Comparison of ENCODE assay signal across 27 cellular contexts in genomic region chr16:78473031-78473699, GRCh38.
"Had no signal": no experiment of that assay in that cellular context is flagged by ENCODE, and none has a peak within 500 bp of the region (broad histone marks: within the 10 kb centered on the region; RNA-seq: fewer than 3 reads in every experiment).

No MANE protein-coding gene starts in this region.

- H3K36me3 ChIP-seq: brain microvascular endothelial cell, Peyer's patch, SJCRH30 had no signal

- H3K27ac ChIP-seq: brain microvascular endothelial cell, Peyer's patch, RWPE1, SJCRH30 had no signal

- ATAC-seq: activated T-cell treated with anti-CD3 and anti-CD28 coated beads, Interleukin-2, amount 50 U/mL, for 4 hours; activated T-helper 17 cell treated with anti-CD3 and anti-CD28 coated beads, Interleukin-2, amount 50 U/mL, for 72 hours; K562 had no signal

- H3K4me2 ChIP-seq: SK-N-SH had no signal

- H3K9me3 Mint-ChIP-seq: activated B cell treated with CpG ODN at 0.5 μM for 24 hours; activated CD4-positive, alpha-beta memory T cell treated with anti-CD3 and anti-CD28 coated beads for 36 hours; activated CD4-positive, alpha-beta T cell treated with anti-CD3 and anti-CD28 coated beads, Interleukin-2, amount 10 ng/mL, durations not matched to agents 24 days and 14 days; activated naive CD4-positive, alpha-beta T cell treated with anti-CD3 and anti-CD28 coated beads for 36 hours; activated T-cell treated with anti-CD3 and anti-CD28 coated beads, Interleukin-2, amount 50 U/mL, for 4 hours; activated T-helper 17 cell treated with anti-CD3 and anti-CD28 coated beads, Interleukin-2, amount 50 U/mL, for 72 hours; T-helper 1 cell treated with Interleukin-12 subunit alpha and Interleukin-12 subunit beta and Interleukin-4 antibody, amounts not matched to agents 30 μg/mL and 1 μg/mL, for 36 hours had no signal

- H3K4me1 ChIP-seq: Peyer's patch, SJCRH30 had no signal

- H3K9me3 ChIP-seq: Peyer's patch, SJCRH30, SK-N-SH had no signal

- H3K4me1 Mint-ChIP-seq: activated CD4-positive, alpha-beta T cell treated with anti-CD3 and anti-CD28 coated beads, Interleukin-2, amount 10 ng/mL, durations not matched to agents 24 days and 14 days; activated T-helper 17 cell treated with anti-CD3 and anti-CD28 coated beads, Interleukin-2, amount 50 U/mL, for 72 hours had no signal

- H3K27me3 ChIP-seq: brain microvascular endothelial cell, Peyer's patch, SJCRH30 had no signal

- H3K4me3 Mint-ChIP-seq: activated B cell treated with CpG ODN at 0.5 μM for 24 hours; activated CD4-positive, alpha-beta memory T cell treated with anti-CD3 and anti-CD28 coated beads for 36 hours; activated CD4-positive, alpha-beta T cell treated with anti-CD3 and anti-CD28 coated beads, Interleukin-2, amount 10 ng/mL, durations not matched to agents 24 days and 14 days; activated naive CD4-positive, alpha-beta T cell treated with anti-CD3 and anti-CD28 coated beads for 36 hours; activated naive CD8-positive, alpha-beta T cell; activated T-cell treated with anti-CD3 and anti-CD28 coated beads, Interleukin-2, amount 50 U/mL, for 4 hours; activated T-helper 17 cell treated with anti-CD3 and anti-CD28 coated beads, Interleukin-2, amount 50 U/mL, for 72 hours; T-helper 1 cell treated with Interleukin-12 subunit alpha and Interleukin-12 subunit beta and Interleukin-4 antibody, amounts not matched to agents 30 μg/mL and 1 μg/mL, for 36 hours had no signal

- DNase-seq: activated B cell treated with CpG ODN at 0.5 μM for 24 hours; activated CD4-positive, alpha-beta memory T cell treated with anti-CD3 and anti-CD28 coated beads for 36 hours; activated CD4-positive, alpha-beta T cell treated with anti-CD3 and anti-CD28 coated beads for 1 hour; activated CD4-positive, alpha-beta T cell treated with anti-CD3 and anti-CD28 coated beads, Interleukin-2, amount 10 ng/mL, durations not matched to agents 24 days and 14 days; activated CD8-positive, alpha-beta memory T cell treated with anti-CD3 and anti-CD28 coated beads for 24 hours; activated gamma-delta T cell; activated naive CD4-positive, alpha-beta T cell treated with anti-CD3 and anti-CD28 coated beads for 36 hours; activated T-cell treated with anti-CD3 and anti-CD28 coated beads, Interleukin-2, amount 50 U/mL, for 4 hours; brain microvascular endothelial cell; Karpas-422; NCI-H1048; NCI-H1694; NCI-H2029; NCI-H2107; NCI-H2171 treated with DMSO at 0.1 percent for 48 hours; NCI-H226; NCI-H524; Peyer's patch; Right ventricle myocardium superior; SJCRH30; SK-N-SH; T-helper 9 cell had no signal

- H3K27ac Mint-ChIP-seq: activated B cell treated with CpG ODN at 0.5 μM for 24 hours; activated CD4-positive, alpha-beta memory T cell treated with anti-CD3 and anti-CD28 coated beads for 36 hours; activated CD4-positive, alpha-beta T cell treated with anti-CD3 and anti-CD28 coated beads, Interleukin-2, amount 10 ng/mL, durations not matched to agents 24 days and 14 days; activated naive CD4-positive, alpha-beta T cell treated with anti-CD3 and anti-CD28 coated beads for 36 hours; activated naive CD8-positive, alpha-beta T cell; activated T-helper 17 cell treated with anti-CD3 and anti-CD28 coated beads, Interleukin-2, amount 50 U/mL, for 72 hours; T-helper 1 cell treated with Interleukin-12 subunit alpha and Interleukin-12 subunit beta and Interleukin-4 antibody, amounts not matched to agents 30 μg/mL and 1 μg/mL, for 36 hours had no signal

- H3K4me3 ChIP-seq: K562, Peyer's patch, SJCRH30 had no signal

- H3K36me3 Mint-ChIP-seq: activated CD4-positive, alpha-beta memory T cell treated with anti-CD3 and anti-CD28 coated beads for 36 hours had no signal

- H3K27me3 Mint-ChIP-seq: activated B cell treated with CpG ODN at 0.5 μM for 24 hours; activated CD4-positive, alpha-beta memory T cell treated with anti-CD3 and anti-CD28 coated beads for 36 hours; activated CD4-positive, alpha-beta T cell treated with anti-CD3 and anti-CD28 coated beads, Interleukin-2, amount 10 ng/mL, durations not matched to agents 24 days and 14 days; activated naive CD8-positive, alpha-beta T cell; activated T-helper 17 cell treated with anti-CD3 and anti-CD28 coated beads, Interleukin-2, amount 50 U/mL, for 72 hours had no signal
